ENCODE assay signal across 8 cellular contexts in the genomic region with DNA sequence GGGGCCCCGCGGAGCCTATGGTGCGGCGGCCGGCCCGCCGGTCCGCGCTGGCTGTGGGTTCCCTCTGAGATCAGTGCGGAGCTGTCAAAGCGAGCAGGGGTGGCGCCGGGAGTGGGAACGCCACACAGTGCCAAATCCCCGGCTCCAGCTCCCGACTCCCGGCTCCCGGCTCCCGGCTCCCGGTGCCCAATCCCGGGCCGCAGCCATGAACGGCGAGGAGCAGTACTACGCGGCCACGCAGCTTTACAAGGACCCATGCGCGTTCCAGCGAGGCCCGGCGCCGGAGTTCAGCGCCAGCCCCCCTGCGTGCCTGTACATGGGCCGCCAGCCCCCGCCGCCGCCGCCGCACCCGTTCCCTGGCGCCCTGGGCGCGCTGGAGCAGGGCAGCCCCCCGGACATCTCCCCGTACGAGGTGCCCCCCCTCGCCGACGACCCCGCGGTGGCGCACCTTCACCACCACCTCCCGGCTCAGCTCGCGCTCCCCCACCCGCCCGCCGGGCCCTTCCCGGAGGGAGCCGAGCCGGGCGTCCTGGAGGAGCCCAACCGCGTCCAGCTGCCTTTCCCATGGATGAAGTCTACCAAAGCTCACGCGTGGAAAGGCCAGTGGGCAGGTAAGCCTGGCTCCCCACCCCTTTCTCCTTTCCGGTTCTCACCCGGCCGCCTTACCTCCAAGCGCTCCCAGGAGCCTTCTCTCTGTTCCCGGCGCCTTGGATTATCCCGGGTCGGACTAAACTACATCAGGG. TPM values are rescaled to one million over a fixed set of nuclear protein-coding genes. Genes with fewer than 3 reads are reported as not detected.
DNase-seq lines count a peak whose midpoint lies in the region; ATAC-seq and TF ChIP-seq lines count a peak whose summit lies in the region.

A gene (plus strand): TSS at position 67 of the 743 bp plus-strand sequence. CDS start 139 bp downstream, at position 206.

- H3K27ac ChIP-seq in Peyer's patch (no peak within 1 kb of the TSS), foreskin keratinocyte (no peak within 1 kb of the TSS)

- no peak for TF ChIP-seq POLR2A in Peyer's patch (IDR thresholded peaks at IDR 0.05)

- H3K36me3 ChIP-seq in Peyer's patch, result no peaks in the 10 kb centered on the region

- no peaks in the 10 kb centered on the region for H3K9me3 Mint-ChIP-seq in T-helper 1 cell treated with Interleukin-12 subunit alpha and Interleukin-12 subunit beta and Interleukin-4 antibody, amounts not matched to agents 30 μg/mL and 1 μg/mL, for 36 hours

- DNase-seq in T-helper 1 cell, result no peak
- no peak for DNase-seq in Peyer's patch
- DNase-seq in foreskin keratinocyte, result no peak
- no peak for DNase-seq in sciatic nerve (ENCODE audit: low spot score)
- no peak for DNase-seq in NCI-H226
- no peak for DNase-seq in HuH-7 (ENCODE audit: low spot score)

- peaks cover 0 to 96% of the 10 kb centered on the region in 2 donors for H3K27me3 ChIP-seq in Peyer's patch
- H3K27me3 ChIP-seq in foreskin keratinocyte, result peaks cover 100% of the 10 kb centered on the region

- H3K4me3 Mint-ChIP-seq in T-helper 1 cell treated with Interleukin-12 subunit alpha and Interleukin-12 subunit beta and Interleukin-4 antibody, amounts not matched to agents 30 μg/mL and 1 μg/mL, for 36 hours, result peak within 1 kb of the TSS; percentile 54

- H3K4me1 ChIP-seq in Peyer's patch (peaks cover 0 to 50% (median 10%) of the 10 kb centered on the region in 4 donors), foreskin keratinocyte (no peaks in the 10 kb centered on the region)

- peaks cover 0 to 5% (median 0%) of the 10 kb centered on the region in 4 donors for H3K9me3 ChIP-seq in Peyer's patch

- H3K4me3 ChIP-seq in Peyer's patch, result peak within 1 kb of the TSS in 3 of 4 donors; percentile 38 to 55 (median 52)

- intact Hi-C loops in sciatic nerve (cut with DNase I), result no loop called here

- peaks cover 86% of the 10 kb centered on the region for H3K27me3 Mint-ChIP-seq in T-helper 1 cell treated with Interleukin-12 subunit alpha and Interleukin-12 subunit beta and Interleukin-4 antibody, amounts not matched to agents 30 μg/mL and 1 μg/mL, for 36 hours (ENCODE audit: low read depth)

- peaks cover 1% of the 10 kb centered on the region for H3K36me3 Mint-ChIP-seq in T-helper 1 cell treated with Interleukin-12 subunit alpha and Interleukin-12 subunit beta and Interleukin-4 antibody, amounts not matched to agents 30 μg/mL and 1 μg/mL, for 36 hours (ENCODE audit: low read depth)

- peaks cover 10% of the 10 kb centered on the region for H3K4me1 Mint-ChIP-seq in T-helper 1 cell treated with Interleukin-12 subunit alpha and Interleukin-12 subunit beta and Interleukin-4 antibody, amounts not matched to agents 30 μg/mL and 1 μg/mL, for 36 hours (ENCODE audit: low read depth)

- ATAC-seq in foreskin keratinocyte, result peak; percentile 55
- ATAC-seq in sciatic nerve, result peak; percentile 60
- no peak for ATAC-seq in HG03196 (IDR thresholded peaks at IDR 0.05; ENCODE audit: unreplicated experiment)

- H3K27ac Mint-ChIP-seq in T-helper 1 cell treated with Interleukin-12 subunit alpha and Interleukin-12 subunit beta and Interleukin-4 antibody, amounts not matched to agents 30 μg/mL and 1 μg/mL, for 36 hours, result peak within 1 kb of the TSS; percentile 77

- TF ChIP-seq CTCF in Peyer's patch (IDR thresholded peaks at IDR 0.05) (no peak), foreskin keratinocyte (conservative IDR thresholded peaks at IDR 0.05) (no peak)

RNA-seq across cellular contexts. Expression of the gene that starts here (rescaled TPM):
- total RNA-seq in Peyer's patch (not detected), foreskin keratinocyte (not detected in 2 replicates), sciatic nerve (not detected)
- polyA plus RNA-seq in foreskin keratinocyte, result not detected in 2 replicates

Comparison
In these comparisons a context has a peak if more than half of its experiments do, and no peak if none do; other contexts are left out.
1. Peak in ATAC-seq in foreskin keratinocyte; RNA of the gene not detected or under 1 TPM.
2. Peak in ATAC-seq in sciatic nerve; RNA of the gene not detected or under 1 TPM.